ENCODE assay signal across 26 cellular contexts in the genomic region with DNA sequence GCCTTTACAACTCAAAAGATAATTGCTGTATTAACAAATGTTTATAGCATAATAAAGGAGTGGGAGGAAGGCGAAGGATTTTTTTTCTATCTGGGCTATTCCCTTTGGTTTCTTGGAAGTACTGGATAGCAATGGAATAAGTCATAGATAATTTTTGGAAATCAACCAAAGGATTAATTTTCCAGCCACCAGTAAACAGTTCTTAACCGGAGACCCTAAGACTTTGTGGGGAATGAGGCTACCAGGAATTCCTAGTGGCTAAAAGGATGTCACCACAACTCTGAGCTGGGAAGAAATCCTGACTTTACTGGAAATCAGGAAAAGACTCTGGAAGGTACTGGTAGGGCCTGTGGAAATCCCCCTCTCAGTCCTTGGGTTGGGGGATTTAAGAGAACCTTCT.
DNase-seq lines count a peak whose midpoint lies in the region; ATAC-seq, FAIRE-seq and TF ChIP-seq lines count a peak whose summit lies in the region.
"Had no signal": no experiment of that assay in that cellular context is flagged by ENCODE, and none has a peak within 500 bp of the region (broad histone marks: within the 10 kb centered on the region; RNA-seq: fewer than 3 reads in every experiment).

No MANE protein-coding gene starts in this region.

- H3K9ac ChIP-seq in astrocyte (ENCODE audit: low read length) (no peak overlapping the region), mesenchymal stem cell (ENCODE audit: low read length) (no peak overlapping the region)
- H3K9ac ChIP-seq: BLaER1 treated with 17β-estradiol and CSF1 and Interleukin-3, amounts not matched to agents 10 nM and 100 nM had no signal

- H3K4me2 ChIP-seq in astrocyte (ENCODE audit: low read length), result no peak overlapping the region
- H3K4me2 ChIP-seq in mesenchymal stem cell (ENCODE audit: low read length, poor library complexity, severe bottlenecking), result no peak overlapping the region
- H3K4me2 ChIP-seq: A549; BLaER1 treated with 17β-estradiol and CSF1 and Interleukin-3, amounts not matched to agents 10 nM and 100 nM had no signal

- TF ChIP-seq POLR2A in esophagus squamous epithelium (IDR thresholded peaks at IDR 0.05), result no peak

- peaks cover 4% of the 10 kb centered on the region for H3K9me3 Mint-ChIP-seq in astrocyte (ENCODE audit: unreplicated experiment)
- H3K9me3 Mint-ChIP-seq: CD4-positive, alpha-beta T cell had no signal

- H3K23ac ChIP-seq in mesenchymal stem cell (ENCODE audit: low read length in 2 of 2), result no peak overlapping the region

- 82% methylated on average over 1 of the region's 2 CpGs for WGBS in mesenchymal stem cell
- 47 to 65% methylated on average over 2 of the region's 2 CpGs for WGBS in esophagus squamous epithelium, 2 donors

- intact Hi-C loops in esophagus squamous epithelium (cut with DNase I) (no loop called here), upper lobe of right lung (cut with DNase I) (no loop called here)

- H2BK5ac ChIP-seq in mesenchymal stem cell (ENCODE audit: low read depth, low read length, poor library complexity, severe bottlenecking), result no peak overlapping the region

- peak; percentile 18 for DNase-seq in astrocyte (ENCODE audit: low read depth)
- DNase-seq in mesenchymal stem cell, result peak; percentile 6
- DNase-seq in renal cortical epithelial cell (ENCODE audit: low read depth), result peak; percentile 12
- DNase-seq in esophagus squamous epithelium (lab: John Stamatoyannopoulos, UW), result no peak
- no peak for DNase-seq in NCI-H1105 treated with DMSO at 0.1 percent for 48 hours (lab: John Stamatoyannopoulos, UW)
- no peak for DNase-seq in midbrain (lab: John Stamatoyannopoulos, UW)
- DNase-seq in upper lobe of right lung, result no peak
- DNase-seq: 8988T; ACHN; AML-193; BE2C; CD4-positive, alpha-beta T cell; CD8-positive, alpha-beta memory T cell; DMS 273 treated with DMSO at 0.1 percent for 48 hours; DMS79; GF-D8; GOT3; HFFc6 had no signal

- peaks cover 3% of the 10 kb centered on the region for H3K27me3 Mint-ChIP-seq in astrocyte (ENCODE audit: low read depth, unreplicated experiment)
- H3K27me3 Mint-ChIP-seq: CD4-positive, alpha-beta T cell; CD8-positive, alpha-beta memory T cell had no signal

- no peak for TF ChIP-seq CTCF in astrocyte (IDR thresholded peaks at IDR 0.05; ENCODE audit: insufficient read depth, low read depth, low read length)
- no peak for TF ChIP-seq CTCF in esophagus squamous epithelium (IDR thresholded peaks at IDR 0.05)
- no peak for TF ChIP-seq CTCF in upper lobe of right lung (IDR thresholded peaks at IDR 0.05)

- no peak overlapping the region for H2BK12ac ChIP-seq in mesenchymal stem cell (ENCODE audit: low read length in 2 of 2)

- H2BK15ac ChIP-seq in mesenchymal stem cell (ENCODE audit: low read depth, poor library complexity, severe bottlenecking), result no peak overlapping the region

- FAIRE-seq in astrocyte (lab: Jason Lieb, UNC), result no peak
- FAIRE-seq: A549, D721Med, GM12891, GM18507, H54 had no signal

- no peaks in the 10 kb centered on the region for H3K79me2 ChIP-seq in astrocyte (ENCODE audit: insufficient read depth, low read length)

- H4K20me1 ChIP-seq in astrocyte (ENCODE audit: insufficient read depth, low read length), result no peaks in the 10 kb centered on the region
- H4K20me1 ChIP-seq: BLaER1 treated with 17β-estradiol and CSF1 and Interleukin-3, amounts not matched to agents 10 nM and 100 nM had no signal

- no peak overlapping the region for H3K14ac ChIP-seq in mesenchymal stem cell (ENCODE audit: low read length in 2 of 2)

- no peak overlapping the region for H4K8ac ChIP-seq in mesenchymal stem cell (ENCODE audit: low read length)

- no peaks in the 10 kb centered on the region for H3K27me3 ChIP-seq in astrocyte (ENCODE audit: insufficient read depth, low read length)
- H3K27me3 ChIP-seq in mesenchymal stem cell (ENCODE audit: control insufficient read depth in 1 of 2, insufficient read depth in 1 of 2, low read length in 2 of 2), result no peaks in the 10 kb centered on the region
- no peaks in the 10 kb centered on the region for H3K27me3 ChIP-seq in esophagus squamous epithelium
- H3K27me3 ChIP-seq in upper lobe of right lung, result no peaks in the 10 kb centered on the region
- H3K27me3 ChIP-seq: BE2C; BLaER1 treated with 17β-estradiol and CSF1 and Interleukin-3, amounts not matched to agents 10 nM and 100 nM had no signal

- H3K4ac ChIP-seq in mesenchymal stem cell (ENCODE audit: low read depth in 1 of 2, low read length in 2 of 2), result no peak overlapping the region

- H3K9me3 ChIP-seq in astrocyte (ENCODE audit: insufficient read depth, low read depth, low read length) (no peaks in the 10 kb centered on the region), mesenchymal stem cell (ENCODE audit: control insufficient read depth, low read length) (no peaks in the 10 kb centered on the region), esophagus squamous epithelium (no peaks in the 10 kb centered on the region), upper lobe of right lung (no peaks in the 10 kb centered on the region)
- H3K9me3 ChIP-seq: A549, BE2C, HAP-1 had no signal

- H3K27ac ChIP-seq in astrocyte (ENCODE audit: low read depth, low read length) (no peak overlapping the region), mesenchymal stem cell (ENCODE audit: low read length, poor library complexity, severe bottlenecking) (no peak overlapping the region), esophagus squamous epithelium (no peak overlapping the region), upper lobe of right lung (no peak overlapping the region)
- H3K27ac ChIP-seq: A549; BLaER1 treated with 17β-estradiol and CSF1 and Interleukin-3, amounts not matched to agents 10 nM and 100 nM had no signal

- no peak overlapping the region for H4K91ac ChIP-seq in mesenchymal stem cell (ENCODE audit: low read length)

- no peak overlapping the region for H3K4me3 ChIP-seq in astrocyte (ENCODE audit: insufficient read depth, low read depth, low read length)
- no peak overlapping the region for H3K4me3 ChIP-seq in mesenchymal stem cell (ENCODE audit: insufficient read depth in 1 of 2, low read depth in 1 of 2, low read length in 2 of 2)
- H3K4me3 ChIP-seq in esophagus squamous epithelium, result no peak overlapping the region
- no peak overlapping the region for H3K4me3 ChIP-seq in upper lobe of right lung
- H3K4me3 ChIP-seq: A549; BLaER1 treated with 17β-estradiol and CSF1 and Interleukin-3, amounts not matched to agents 10 nM and 100 nM; HAP-1 had no signal

- H3K4me3 Mint-ChIP-seq in astrocyte (ENCODE audit: unreplicated experiment), result no peak overlapping the region
- H3K4me3 Mint-ChIP-seq: CD14-positive monocyte; CD4-positive, alpha-beta T cell; CD8-positive, alpha-beta memory T cell; HFFc6 had no signal

- H3K18ac ChIP-seq in mesenchymal stem cell (ENCODE audit: low read depth in 1 of 2, low read length in 2 of 2), result no peak overlapping the region

- H3K4me1 ChIP-seq in astrocyte (ENCODE audit: insufficient read depth, low read length), result no peaks in the 10 kb centered on the region
- no peaks in the 10 kb centered on the region for H3K4me1 ChIP-seq in mesenchymal stem cell (ENCODE audit: control insufficient read depth, insufficient read depth, low read depth, low read length)
- peaks cover 3 to 43% (median 5%) of the 10 kb centered on the region in 3 donors for H3K4me1 ChIP-seq in esophagus squamous epithelium
- no peaks in the 10 kb centered on the region for H3K4me1 ChIP-seq in upper lobe of right lung
- H3K4me1 ChIP-seq: BE2C had no signal

- H2AK5ac ChIP-seq in mesenchymal stem cell (ENCODE audit: low read length, severe bottlenecking), result no peak overlapping the region

- ATAC-seq in upper lobe of right lung, result no peak
- ATAC-seq: A549 had no signal

- H2AFZ ChIP-seq in astrocyte (ENCODE audit: low read depth, low read length), result no peak overlapping the region
- no peak overlapping the region for H2AFZ ChIP-seq in mesenchymal stem cell (ENCODE audit: low read depth, low read length)

- no peak overlapping the region for H2BK120ac ChIP-seq in mesenchymal stem cell (ENCODE audit: low read depth, low read length)

- H3K36me3 Mint-ChIP-seq in astrocyte (ENCODE audit: low read depth, unreplicated experiment), result no peaks in the 10 kb centered on the region
- H3K36me3 Mint-ChIP-seq: CD14-positive monocyte; CD8-positive, alpha-beta memory T cell had no signal

- no peaks in the 10 kb centered on the region for H3K79me1 ChIP-seq in mesenchymal stem cell (replicated peaks; ENCODE audit: low read length, poor library complexity, severe bottlenecking)

- peaks cover 10% of the 10 kb centered on the region for H3K4me1 Mint-ChIP-seq in astrocyte (ENCODE audit: low read depth, unreplicated experiment)
- H3K4me1 Mint-ChIP-seq: CD14-positive monocyte; CD8-positive, alpha-beta memory T cell had no signal

- H3K36me3 ChIP-seq in astrocyte (ENCODE audit: insufficient read depth, low read length) (no peaks in the 10 kb centered on the region), mesenchymal stem cell (ENCODE audit: control insufficient read depth in 1 of 2, insufficient read depth in 2 of 2, low read depth in 1 of 2, low read length in 2 of 2) (no peaks in the 10 kb centered on the region), esophagus squamous epithelium (no peaks in the 10 kb centered on the region), upper lobe of right lung (no peaks in the 10 kb centered on the region)
- H3K36me3 ChIP-seq: BE2C; BLaER1 treated with 17β-estradiol and CSF1 and Interleukin-3, amounts not matched to agents 10 nM and 100 nM; HAP-1 had no signal

- H3K27ac Mint-ChIP-seq in astrocyte (ENCODE audit: unreplicated experiment), result no peak overlapping the region
- H3K27ac Mint-ChIP-seq: CD14-positive monocyte; CD4-positive, alpha-beta T cell; CD8-positive, alpha-beta memory T cell; HFFc6 had no signal

Comparison
In these comparisons a context has a peak if more than half of its experiments do, and no peak if none do; other contexts are left out.
1. DNase-seq: peak in astrocyte (single experiment), mesenchymal stem cell (single experiment) and renal cortical epithelial cell (single experiment); none in esophagus squamous epithelium (single experiment), NCI-H1105 treated with DMSO at 0.1 percent for 48 hours (single experiment), midbrain (single experiment) and upper lobe of right lung (single experiment).